Comparison of ENCODE assay signal across 18 cellular contexts in genomic region chr6:154241570-154241969, GRCh38.
DNase-seq lines count a peak whose midpoint lies in the region; ATAC-seq and FAIRE-seq lines count a peak whose summit lies in the region.
"Had no signal": no experiment of that assay in that cellular context is flagged by ENCODE, and none has a peak within 500 bp of the region (broad histone marks: within the 10 kb centered on the region; RNA-seq: fewer than 3 reads in every experiment).

No MANE protein-coding gene starts in this region.

- H3K4me2 ChIP-seq in mesendoderm (ENCODE audit: low read length), result no peak overlapping the region
- H3K4me2 ChIP-seq: A549, SK-N-SH had no signal

- peak; percentile 47 for FAIRE-seq in GM19239 (lab: Jason Lieb, UNC)
- FAIRE-seq: A549, K562, RCC 7860 had no signal

- H2BK15ac ChIP-seq in mesendoderm (replicated peaks; ENCODE audit: low read depth), result no peak overlapping the region

- no peak overlapping the region for H3K9ac ChIP-seq in mesendoderm (ENCODE audit: low read length)
- H3K9ac ChIP-seq: SK-N-SH had no signal

- H2BK5ac ChIP-seq in mesendoderm (ENCODE audit: low read length), result no peak overlapping the region

- H3K4me1 ChIP-seq in mesendoderm (ENCODE audit: control insufficient read depth, low read depth, low read length), result peaks cover 11% of the 10 kb centered on the region
- H3K4me1 ChIP-seq: A549 had no signal

- no peak for DNase-seq in activated CD4-positive, alpha-beta T cell treated with anti-CD3 and anti-CD28 coated beads, Interleukin-2, amount 10 ng/mL, durations not matched to agents 24 days and 14 days
- DNase-seq in activated CD4-positive, alpha-beta T cell treated with anti-CD3 and anti-CD28 coated beads, Interleukin-2, amount 50 U/mL, for 1 hour, result no peak
- DNase-seq in GM19239 (ENCODE audit: insufficient read length, low spot score) (no peak), mesendoderm (peak; percentile 37), NOMO-1 treated with DMSO at 0.1 percent for 48 hours (lab: John Stamatoyannopoulos, UW; ENCODE audit: unreplicated experiment) (no peak)
- DNase-seq in stimulated activated CD4-positive, alpha-beta T cell treated with anti-CD3 and anti-CD28 coated beads, Interleukin-2, amount 100 ng/mL, for 48 hours, result no peak
- DNase-seq: DMS79; effector memory CD4-positive, alpha-beta T cell; left lung; NCI-H1930; NCI-H446; nucleus accumbens; SK-N-SH had no signal

- H3K27me3 Mint-ChIP-seq in activated CD4-positive, alpha-beta T cell treated with anti-CD3 and anti-CD28 coated beads, Interleukin-2, amount 10 ng/mL, durations not matched to agents 24 days and 14 days, result no peaks in the 10 kb centered on the region
- no peaks in the 10 kb centered on the region for H3K27me3 Mint-ChIP-seq in activated naive CD8-positive, alpha-beta T cell

- no peak overlapping the region for H3K4me3 ChIP-seq in mesendoderm (ENCODE audit: low read length)
- H3K4me3 ChIP-seq: A549, K562, left lung had no signal

- H3K79me2 ChIP-seq in mesendoderm (ENCODE audit: control insufficient read depth, insufficient read depth, low read length), result no peaks in the 10 kb centered on the region

- ATAC-seq in GM19463 (IDR thresholded peaks at IDR 0.05; ENCODE audit: unreplicated experiment), result no peak
- ATAC-seq: A549, K562, left lung had no signal

- peak overlapping the region; percentile 83 for H3K27ac Mint-ChIP-seq in activated CD4-positive, alpha-beta T cell treated with anti-CD3 and anti-CD28 coated beads, Interleukin-2, amount 10 ng/mL, durations not matched to agents 24 days and 14 days
- peak overlapping the region; percentile 98 for H3K27ac Mint-ChIP-seq in activated naive CD8-positive, alpha-beta T cell

- H3K36me3 Mint-ChIP-seq in activated CD4-positive, alpha-beta T cell treated with anti-CD3 and anti-CD28 coated beads, Interleukin-2, amount 10 ng/mL, durations not matched to agents 24 days and 14 days (ENCODE audit: low read depth), result peaks cover 11% of the 10 kb centered on the region
- H3K36me3 Mint-ChIP-seq in activated naive CD8-positive, alpha-beta T cell, result peaks cover 20% of the 10 kb centered on the region

- H3K4me3 Mint-ChIP-seq in activated CD4-positive, alpha-beta T cell treated with anti-CD3 and anti-CD28 coated beads, Interleukin-2, amount 10 ng/mL, durations not matched to agents 24 days and 14 days, result peak overlapping the region; percentile 7
- peak overlapping the region; percentile 78 for H3K4me3 Mint-ChIP-seq in activated naive CD8-positive, alpha-beta T cell

- peaks cover 54% of the 10 kb centered on the region for H3K4me1 Mint-ChIP-seq in activated CD4-positive, alpha-beta T cell treated with anti-CD3 and anti-CD28 coated beads, Interleukin-2, amount 10 ng/mL, durations not matched to agents 24 days and 14 days
- H3K4me1 Mint-ChIP-seq in activated naive CD8-positive, alpha-beta T cell (ENCODE audit: low read depth), result peaks cover 87% of the 10 kb centered on the region

- no peak overlapping the region for H3K4ac ChIP-seq in mesendoderm (ENCODE audit: low read depth, low read length)

- no peak overlapping the region for H3K23ac ChIP-seq in mesendoderm (ENCODE audit: low read length)

- no peak overlapping the region for H3K56ac ChIP-seq in mesendoderm (ENCODE audit: low read length)

- intact Hi-C loops in activated CD4-positive, alpha-beta T cell treated with anti-CD3 and anti-CD28 coated beads, Interleukin-2, amount 10 ng/mL, durations not matched to agents 24 days and 14 days (cut with micrococcal nuclease), result loop anchor here (1.0 to 10.0 kb wide), 3 partner anchors 8 to 1257 kb away; partner anchors contain the start of genes FBXO5 and SCAF8

- peaks cover 14% of the 10 kb centered on the region for H3K9me3 Mint-ChIP-seq in activated CD4-positive, alpha-beta T cell treated with anti-CD3 and anti-CD28 coated beads, Interleukin-2, amount 10 ng/mL, durations not matched to agents 24 days and 14 days
- no peaks in the 10 kb centered on the region for H3K9me3 Mint-ChIP-seq in activated naive CD8-positive, alpha-beta T cell (ENCODE audit: low read depth)

- H3K18ac ChIP-seq in mesendoderm (ENCODE audit: low read length), result no peak overlapping the region

- no peaks in the 10 kb centered on the region for H3K27me3 ChIP-seq in mesendoderm (ENCODE audit: insufficient read depth, low read length, poor library complexity)
- H3K27me3 ChIP-seq: left lung had no signal

- H3K27ac ChIP-seq in mesendoderm (ENCODE audit: low read depth, low read length), result no peak overlapping the region
- H3K27ac ChIP-seq: A549, left lung had no signal

- H3K36me3 ChIP-seq in mesendoderm (ENCODE audit: control insufficient read depth, insufficient read depth, low read length), result no peaks in the 10 kb centered on the region
- H3K36me3 ChIP-seq: left lung had no signal

- H2BK120ac ChIP-seq in mesendoderm (ENCODE audit: low read depth, low read length), result no peak overlapping the region

- WGBS in mesendoderm (ENCODE audit: extremely low coverage, insufficient coverage, low lambda C conversion rate), result no CpG with 5 or more reads among the region's 8 CpGs

- H4K8ac ChIP-seq in mesendoderm (ENCODE audit: low read depth, low read length), result no peak overlapping the region

- no peak overlapping the region for H4K5ac ChIP-seq in mesendoderm (ENCODE audit: low read length)

- no peaks in the 10 kb centered on the region for H3K79me1 ChIP-seq in mesendoderm (ENCODE audit: low read length)

- no peak overlapping the region for H2AK5ac ChIP-seq in mesendoderm (ENCODE audit: low read length)
